Comparison of ENCODE assay signal across 18 cellular contexts in genomic region chr17:39845052-39845976, GRCh38. TPM values are rescaled to one million over a fixed set of nuclear protein-coding genes. Genes with fewer than 3 reads are reported as not detected.
DNase-seq lines count a peak whose midpoint lies in the region; ATAC-seq and TF ChIP-seq lines count a peak whose summit lies in the region.
"Had no signal": no experiment of that assay in that cellular context is flagged by ENCODE, and none has a peak within 500 bp of the region (broad histone marks: within the 10 kb centered on the region; RNA-seq: fewer than 3 reads in every experiment).

No MANE protein-coding gene starts in this region.

- H3K4me1 Mint-ChIP-seq in activated CD4-positive, alpha-beta T cell treated with anti-CD3 and anti-CD28 coated beads for 36 hours: peaks cover 69% of the 10 kb centered on the region
- H3K4me1 Mint-ChIP-seq in naive thymus-derived CD4-positive, alpha-beta T cell: peaks cover 38 to 93% (median 82%) of the 10 kb centered on the region in 7 donors
- H3K4me1 Mint-ChIP-seq in activated T-helper 2 cell treated with anti-CD3 and anti-CD28 coated beads, Interferon-gamma antibody, Interleukin-2, Interleukin-4, amounts not matched to agents 10 μg/mL and 5 μg/mL and 100 μg/mL, durations not matched to agents 14 hours and 24 hours and 36 hours (ENCODE audit: low read depth): peaks cover 55% of the 10 kb centered on the region

- POLR2A ChIA-PET in activated CD4-positive, alpha-beta T cell treated with anti-CD3 and anti-CD28 coated beads for 36 hours (lab: Charles Lee): interaction anchor here (0.7 kb wide), 3 partner anchors 45 to 90 kb away, joined by 3 to 5 read pairs (median 4); no protein-coding TSS in a partner anchor
- POLR2A ChIA-PET in naive thymus-derived CD4-positive, alpha-beta T cell (lab: Charles Lee): interaction anchor here (0.7 to 5.1 kb wide), 7 partner anchors 8 to 90 kb away, joined by 3 to 30 read pairs (median 6); no protein-coding TSS in a partner anchor

- H3K27ac Mint-ChIP-seq in activated CD4-positive, alpha-beta T cell treated with anti-CD3 and anti-CD28 coated beads for 36 hours: peak overlapping the region; percentile 15
- H3K27ac Mint-ChIP-seq in naive thymus-derived CD4-positive, alpha-beta T cell: peak overlapping the region in 8 of 9 donors; percentile 68 to 94 (median 87)
- H3K27ac Mint-ChIP-seq in activated T-helper 2 cell treated with anti-CD3 and anti-CD28 coated beads, Interferon-gamma antibody, Interleukin-2, Interleukin-4, amounts not matched to agents 10 μg/mL and 5 μg/mL and 100 μg/mL, durations not matched to agents 14 hours and 24 hours and 36 hours: no peak overlapping the region
- H3K27ac Mint-ChIP-seq: activated CD4-positive, alpha-beta memory T cell treated with anti-CD3 and anti-CD28 coated beads, Interleukin-2, amount 10 ng/mL, durations not matched to agents 7 days and 5 days; activated naive CD4-positive, alpha-beta T cell treated with anti-CD3 and anti-CD28 coated beads, Interleukin-2, amount 10 ng/mL, durations not matched to agents 7 days and 5 days had no signal

- H3K4me3 Mint-ChIP-seq in activated CD4-positive, alpha-beta T cell treated with anti-CD3 and anti-CD28 coated beads for 36 hours: no peak overlapping the region
- H3K4me3 Mint-ChIP-seq in naive thymus-derived CD4-positive, alpha-beta T cell: peak overlapping the region in 3 of 10 donors; percentile 2 to 30 (median 12)
- no peak overlapping the region for H3K4me3 Mint-ChIP-seq in activated T-helper 2 cell treated with anti-CD3 and anti-CD28 coated beads, Interferon-gamma antibody, Interleukin-2, Interleukin-4, amounts not matched to agents 10 μg/mL and 5 μg/mL and 100 μg/mL, durations not matched to agents 14 hours and 24 hours and 36 hours (ENCODE audit: low read depth)
- H3K4me3 Mint-ChIP-seq: activated CD4-positive, alpha-beta memory T cell treated with anti-CD3 and anti-CD28 coated beads, Interleukin-2, amount 10 ng/mL, durations not matched to agents 7 days and 5 days; activated naive CD4-positive, alpha-beta T cell treated with anti-CD3 and anti-CD28 coated beads, Interleukin-2, amount 10 ng/mL, durations not matched to agents 7 days and 5 days had no signal

- H3K27me3 Mint-ChIP-seq in activated CD4-positive, alpha-beta T cell treated with anti-CD3 and anti-CD28 coated beads for 36 hours: no peaks in the 10 kb centered on the region
- no peaks in the 10 kb centered on the region for H3K27me3 Mint-ChIP-seq in naive thymus-derived CD4-positive, alpha-beta T cell
- H3K27me3 Mint-ChIP-seq in activated T-helper 2 cell treated with anti-CD3 and anti-CD28 coated beads, Interferon-gamma antibody, Interleukin-2, Interleukin-4, amounts not matched to agents 10 μg/mL and 5 μg/mL and 100 μg/mL, durations not matched to agents 14 hours and 24 hours and 36 hours (ENCODE audit: low read depth): no peaks in the 10 kb centered on the region
- H3K27me3 Mint-ChIP-seq: activated CD4-positive, alpha-beta memory T cell treated with anti-CD3 and anti-CD28 coated beads, Interleukin-2, amount 10 ng/mL, durations not matched to agents 7 days and 5 days; activated naive CD4-positive, alpha-beta T cell treated with anti-CD3 and anti-CD28 coated beads, Interleukin-2, amount 10 ng/mL, durations not matched to agents 7 days and 5 days had no signal

- peak overlapping the region; percentile 62 for H3K27ac ChIP-seq in SU-DHL-6 (ENCODE audit: low read depth, low read length)
- H3K27ac ChIP-seq in naive thymus-derived CD4-positive, alpha-beta T cell (ENCODE audit: low read depth, low read length): peak overlapping the region; percentile 57
- H3K27ac ChIP-seq: heart left ventricle, tibial artery had no signal

- no peaks in the 10 kb centered on the region for H3K9me3 ChIP-seq in SU-DHL-6 (ENCODE audit: insufficient read depth, low read length)
- H3K9me3 ChIP-seq in naive thymus-derived CD4-positive, alpha-beta T cell (ENCODE audit: control insufficient read depth in 2 of 3, low read length in 3 of 3): no peaks in the 10 kb centered on the region
- H3K9me3 ChIP-seq: heart left ventricle, tibial artery had no signal

- CTCF ChIA-PET in activated CD4-positive, alpha-beta T cell treated with anti-CD3 and anti-CD28 coated beads for 36 hours (lab: Charles Lee): interaction anchor here (0.8 to 1.5 kb wide), 5 partner anchors 11 to 115 kb away, joined by 3 to 5 read pairs (median 3); partner anchors contain the start of gene MIEN1
- CTCF ChIA-PET in naive thymus-derived CD4-positive, alpha-beta T cell (lab: Charles Lee): interaction anchor here (0.7 to 1.2 kb wide), 2 partner anchors 10 to 510 kb away, joined by 3 to 4 read pairs; no protein-coding TSS in a partner anchor

- H3K4me3 ChIP-seq in SU-DHL-6 (ENCODE audit: insufficient read depth, low read length, poor library complexity, severe bottlenecking): no peak overlapping the region
- H3K4me3 ChIP-seq in naive thymus-derived CD4-positive, alpha-beta T cell (ENCODE audit: low read length): no peak overlapping the region
- H3K4me3 ChIP-seq: heart left ventricle, tibial artery had no signal

- H3K9ac ChIP-seq in SU-DHL-6 (ENCODE audit: low read length): no peak overlapping the region

- peaks cover 41% of the 10 kb centered on the region for H3K36me3 Mint-ChIP-seq in activated CD4-positive, alpha-beta T cell treated with anti-CD3 and anti-CD28 coated beads for 36 hours (ENCODE audit: low read depth)
- H3K36me3 Mint-ChIP-seq in naive thymus-derived CD4-positive, alpha-beta T cell: peaks cover 7 to 21% (median 11%) of the 10 kb centered on the region in 5 donors
- H3K36me3 Mint-ChIP-seq in activated T-helper 2 cell treated with anti-CD3 and anti-CD28 coated beads, Interferon-gamma antibody, Interleukin-2, Interleukin-4, amounts not matched to agents 10 μg/mL and 5 μg/mL and 100 μg/mL, durations not matched to agents 14 hours and 24 hours and 36 hours (ENCODE audit: low read depth): peaks cover 33% of the 10 kb centered on the region

- H3K36me3 ChIP-seq in SU-DHL-6 (ENCODE audit: low read length): peaks cover 25% of the 10 kb centered on the region
- peaks cover 0 to 10% (median 0%) of the 10 kb centered on the region in 3 experiments for H3K36me3 ChIP-seq in naive thymus-derived CD4-positive, alpha-beta T cell (ENCODE audit: control insufficient read depth in 2 of 3, insufficient read depth in 3 of 3, low read length in 3 of 3)
- H3K36me3 ChIP-seq: heart left ventricle, tibial artery had no signal

- peak overlapping the region; percentile 45 for H3K4me2 ChIP-seq in SU-DHL-6 (ENCODE audit: low read depth, low read length, poor library complexity, severe bottlenecking)

- H3F3A ChIP-seq in SU-DHL-6 (ENCODE audit: insufficient read depth): peaks cover 17% of the 10 kb centered on the region; the same call in 1 of the 2 replicates

- intact Hi-C loops in activated CD4-positive, alpha-beta T cell treated with anti-CD3 and anti-CD28 coated beads for 36 hours (cut with DNase I, micrococcal nuclease): no loop called here
- intact Hi-C loops in naive thymus-derived CD4-positive, alpha-beta T cell (cut with micrococcal nuclease): loop anchor here in 1 of 2 donors (2.0 to 5.0 kb wide), 3 partner anchors 15 to 51 kb away; no protein-coding TSS in a partner anchor
- intact Hi-C loops in activated T-helper 2 cell treated with anti-CD3 and anti-CD28 coated beads, Interferon-gamma antibody, Interleukin-2, Interleukin-4, amounts not matched to agents 10 μg/mL and 5 μg/mL and 100 μg/mL, durations not matched to agents 14 hours and 24 hours and 36 hours (cut with micrococcal nuclease): no loop called here

- no peak for ATAC-seq in activated CD4-positive, alpha-beta T cell treated with anti-CD3 and anti-CD28 coated beads for 36 hours
- ATAC-seq in naive thymus-derived CD4-positive, alpha-beta T cell: no peak
- ATAC-seq in GM21423 (IDR thresholded peaks at IDR 0.05; ENCODE audit: unreplicated experiment): no peak
- ATAC-seq in HG02623 (IDR thresholded peaks at IDR 0.05; ENCODE audit: unreplicated experiment): no peak
- ATAC-seq: heart left ventricle had no signal

- H3K9me2 ChIP-seq in SU-DHL-6 (replicated peaks; ENCODE audit: insufficient read depth, low read length): no peaks in the 10 kb centered on the region

- H2AFZ ChIP-seq in SU-DHL-6 (ENCODE audit: low read depth, low read length, severe bottlenecking): no peak overlapping the region

- H3K79me2 ChIP-seq in SU-DHL-6 (ENCODE audit: insufficient read depth, low read length): peaks cover 95% of the 10 kb centered on the region

- H4K20me1 ChIP-seq in SU-DHL-6 (ENCODE audit: low read depth, low read length): no peaks in the 10 kb centered on the region

- no peaks in the 10 kb centered on the region for H3K27me3 ChIP-seq in SU-DHL-6 (ENCODE audit: low read length)
- no peaks in the 10 kb centered on the region for H3K27me3 ChIP-seq in naive thymus-derived CD4-positive, alpha-beta T cell (ENCODE audit: control insufficient read depth in 2 of 2, insufficient read depth in 2 of 2, low read length in 2 of 2)

- DNase-seq in activated CD4-positive, alpha-beta T cell treated with anti-CD3 and anti-CD28 coated beads for 36 hours: no peak
- no peak for DNase-seq in activated CD4-positive, alpha-beta T cell treated with anti-CD3 and anti-CD28 coated beads, Interleukin-2, amount 50 U/mL, for 1 hour
- DNase-seq in NCI-H1092 (lab: John Stamatoyannopoulos, UW): peak; percentile 68
- no peak for DNase-seq in naive thymus-derived CD4-positive, alpha-beta T cell
- no peak for DNase-seq in activated T-helper 2 cell treated with anti-CD3 and anti-CD28 coated beads, Interferon-gamma antibody, Interleukin-2, Interleukin-4, amounts not matched to agents 10 μg/mL and 5 μg/mL and 100 μg/mL, durations not matched to agents 14 hours and 24 hours and 36 hours (ENCODE audit: low spot score)
- DNase-seq: activated CD4-positive, alpha-beta memory T cell treated with anti-CD3 and anti-CD28 coated beads, Interleukin-2, amount 10 ng/mL, durations not matched to agents 7 days and 5 days; activated naive CD4-positive, alpha-beta T cell treated with anti-CD3 and anti-CD28 coated beads, Interleukin-2, amount 10 ng/mL, durations not matched to agents 7 days and 5 days; cerebellar nuclear complex; heart left ventricle; MV-4-11; NK-92 treated with Interleukin-12 subunit alpha and Interleukin-12 subunit beta, amount 100 ng/mL, for 24 hours; SIG-M5; tibial artery had no signal

- H3K4me1 ChIP-seq in naive thymus-derived CD4-positive, alpha-beta T cell (ENCODE audit: control insufficient read depth in 2 of 2, insufficient read depth in 2 of 2, low read length in 2 of 2): peaks cover 32 to 36% of the 10 kb centered on the region in 2 donors
- H3K4me1 ChIP-seq: tibial artery had no signal

- TF ChIP-seq CTCF in SU-DHL-6 (IDR thresholded peaks at IDR 0.05; ENCODE audit: insufficient read depth, low read length, poor library complexity, severe bottlenecking): no peak

- no peaks in the 10 kb centered on the region for H3K9me3 Mint-ChIP-seq in activated CD4-positive, alpha-beta T cell treated with anti-CD3 and anti-CD28 coated beads for 36 hours (ENCODE audit: low read depth)
- H3K9me3 Mint-ChIP-seq in naive thymus-derived CD4-positive, alpha-beta T cell: peaks cover 0 to 5% (median 0%) of the 10 kb centered on the region in 11 donors
- peaks cover 6% of the 10 kb centered on the region for H3K9me3 Mint-ChIP-seq in activated T-helper 2 cell treated with anti-CD3 and anti-CD28 coated beads, Interferon-gamma antibody, Interleukin-2, Interleukin-4, amounts not matched to agents 10 μg/mL and 5 μg/mL and 100 μg/mL, durations not matched to agents 14 hours and 24 hours and 36 hours
- H3K9me3 Mint-ChIP-seq: activated CD4-positive, alpha-beta memory T cell treated with anti-CD3 and anti-CD28 coated beads, Interleukin-2, amount 10 ng/mL, durations not matched to agents 7 days and 5 days had no signal

RNA-seq across cellular contexts. Expression of gene IKZF3, which starts 18.8 kb away (rescaled TPM):
- 10 to 100 TPM; 37.6 to 50.4 TPM for total RNA-seq in activated CD4-positive, alpha-beta T cell treated with anti-CD3 and anti-CD28 coated beads for 36 hours
- total RNA-seq in naive thymus-derived CD4-positive, alpha-beta T cell: 10 to 100 TPM; 26.1 to 77.8 (median 61.1) TPM
- polyA plus RNA-seq in naive thymus-derived CD4-positive, alpha-beta T cell: 10 to 100 TPM in 1 of 2 donors, 1 to 10 TPM in 1; 9.7 to 31.4 TPM
- 18.3 and 20.3 TPM in 2 replicates for total RNA-seq in activated T-helper 2 cell treated with anti-CD3 and anti-CD28 coated beads, Interferon-gamma antibody, Interleukin-2, Interleukin-4, amounts not matched to agents 10 μg/mL and 5 μg/mL and 100 μg/mL, durations not matched to agents 14 hours and 24 hours and 36 hours
- total RNA-seq: endothelial cell of umbilical vein, pulmonary artery endothelial cell had no signal
- polyA plus RNA-seq: endothelial cell of umbilical vein had no signal

RNA-seq across cellular contexts. Expression of gene ZPBP2, which starts 22.7 kb away (rescaled TPM):
- under 1 TPM; 0.19 to 0.34 TPM for total RNA-seq in activated CD4-positive, alpha-beta T cell treated with anti-CD3 and anti-CD28 coated beads for 36 hours
- total RNA-seq in naive thymus-derived CD4-positive, alpha-beta T cell: under 1 TPM in 3 of 5 experiments, not detected in 2; 0.17 to 0.84 (median 0.51) TPM
- under 1 TPM in 1 of 2 donors, not detected in 1; 0.11 TPM for polyA plus RNA-seq in naive thymus-derived CD4-positive, alpha-beta T cell
- not detected in 2 replicates for total RNA-seq in activated T-helper 2 cell treated with anti-CD3 and anti-CD28 coated beads, Interferon-gamma antibody, Interleukin-2, Interleukin-4, amounts not matched to agents 10 μg/mL and 5 μg/mL and 100 μg/mL, durations not matched to agents 14 hours and 24 hours and 36 hours
- total RNA-seq: activated CD4-positive, alpha-beta memory T cell treated with anti-CD3 and anti-CD28 coated beads, Interleukin-2, amount 10 ng/mL, durations not matched to agents 7 days and 5 days; endothelial cell of umbilical vein; heart left ventricle; pulmonary artery endothelial cell had no signal
- polyA plus RNA-seq: endothelial cell of umbilical vein, heart left ventricle had no signal
